In genomic region chr2:166335284-166335683, GRCh38 we compare ENCODE assay signal across 2 cellular contexts.
TF ChIP-seq lines count a peak whose summit lies in the region.

No MANE protein-coding gene starts in this region.

TF ChIP-seq in A549, 52 proteins besides CTCF, POLR2A, EP300 and RAD21 (continued from another document):
- TF ChIP-seq HMGXB4 (CRISPR knock-in tag; IDR thresholded peaks at IDR 0.05; ENCODE audit: borderline replicate concordance) = no peak
- no peak for TF ChIP-seq HOXB13 (CRISPR knock-in tag; IDR thresholded peaks at IDR 0.05; ENCODE audit: low read depth)

TF ChIP-seq in K562, 482 proteins besides CTCF, POLR2A, EP300 and RAD21 (continued from another document):
- no peak for TF ChIP-seq MCM7 (IDR thresholded peaks at IDR 0.05)
- TF ChIP-seq BMI1 (IDR thresholded peaks at IDR 0.05; ENCODE audit: low read length) = no peak
- TF ChIP-seq CREM (IDR thresholded peaks at IDR 0.05; ENCODE audit: low read depth) = no peak
- no peak for TF ChIP-seq SMAD1 (IDR thresholded peaks at IDR 0.05; ENCODE audit: low read depth, low read length, partially characterized antibody)
- no peak for TF ChIP-seq MYNN (IDR thresholded peaks at IDR 0.05)
- no peak for TF ChIP-seq MYNN (CRISPR knock-in tag; IDR thresholded peaks at IDR 0.05)
- no peak for TF ChIP-seq SPI1 (IDR thresholded peaks at IDR 0.05; ENCODE audit: borderline replicate concordance, low read depth, low read length)
- TF ChIP-seq RBM14 (IDR thresholded peaks at IDR 0.05; ENCODE audit: borderline replicate concordance, insufficient read depth, low read depth, low read length) = no peak
- TF ChIP-seq TBL1XR1 (IDR thresholded peaks at IDR 0.05; ENCODE audit: low read length in 2 of 2) = no peak
- no peak for TF ChIP-seq NR2C1 (IDR thresholded peaks at IDR 0.05)
- no peak for TF ChIP-seq NR2C1 (tag; IDR thresholded peaks at IDR 0.05)
- TF ChIP-seq FOS (IDR thresholded peaks at IDR 0.05; ENCODE audit: extremely low read depth, insufficient read length) = no peak
- no peak for TF ChIP-seq USF2 (CRISPR knock-in tag; IDR thresholded peaks at IDR 0.05)
- no peak for TF ChIP-seq KDM5B (IDR thresholded peaks at IDR 0.05; ENCODE audit: insufficient replicate concordance, low read depth, low read length)
- no peak for TF ChIP-seq CEBPG (CRISPR knock-in tag; IDR thresholded peaks at IDR 0.05)
- TF ChIP-seq CEBPG (tag; conservative IDR thresholded peaks at IDR 0.05 in 1 of 2, IDR thresholded peaks at IDR 0.05 in 1 of 2) = no peak
- TF ChIP-seq RAD51 (IDR thresholded peaks at IDR 0.05; ENCODE audit: borderline replicate concordance, low read depth) = no peak
- no peak for TF ChIP-seq TEAD4 (IDR thresholded peaks at IDR 0.05; ENCODE audit: low read length)
- no peak for TF ChIP-seq TEAD4 (CRISPR knock-in tag; IDR thresholded peaks at IDR 0.05; ENCODE audit: borderline replicate concordance)
